In genomic region chr12:108605000-108605689, GRCh38 we compare ENCODE assay signal across 16 cellular contexts. TPM values are rescaled to one million over a fixed set of nuclear protein-coding genes. Genes with fewer than 3 reads are reported as not detected.
DNase-seq lines count a peak whose midpoint lies in the region; ATAC-seq, FAIRE-seq and TF ChIP-seq lines count a peak whose summit lies in the region.
"Had no signal": no experiment of that assay in that cellular context is flagged by ENCODE, and none has a peak within 500 bp of the region (broad histone marks: within the 10 kb centered on the region; RNA-seq: fewer than 3 reads in every experiment).

No MANE protein-coding gene starts in this region.

- POLR2A ChIA-PET in A549 (lab: Yijun Ruan, JAX) (no interaction called here), HCT116 (lab: Charles Lee) (no interaction called here)

- TF ChIP-seq CTCF in A549 (IDR thresholded peaks at IDR 0.05): no peak
- TF ChIP-seq CTCF in HCT116 (IDR thresholded peaks at IDR 0.05 in 2 of 3, conservative IDR thresholded peaks at IDR 0.05 in 1 of 3; ENCODE audit: borderline replicate concordance in 1 of 3, insufficient read depth in 1 of 3, low read depth in 2 of 3, low read length in 2 of 3): no peak
- TF ChIP-seq CTCF in foreskin keratinocyte (conservative IDR thresholded peaks at IDR 0.05): no peak
- no peak for TF ChIP-seq CTCF in MM.1S (IDR thresholded peaks at IDR 0.05; ENCODE audit: low read length)

- no peak for FAIRE-seq in A549 (lab: Jason Lieb, UNC)
- FAIRE-seq: G401.6, keratinocyte had no signal

- no peak overlapping the region for H3K4me3 ChIP-seq in A549
- H3K4me3 ChIP-seq in HCT116 (replicated peaks in 1 of 2; ENCODE audit: low read depth in 1 of 2, low read length in 2 of 2): no peak overlapping the region
- H3K4me3 ChIP-seq in MM.1S (ENCODE audit: low read length): no peak overlapping the region
- H3K4me3 ChIP-seq: BLaER1, dorsolateral prefrontal cortex, HAP-1, right lobe of liver had no signal

- no peaks in the 10 kb centered on the region for H3K9me3 Mint-ChIP-seq in activated T-helper 17 cell treated with anti-CD3 and anti-CD28 coated beads, Interleukin-2, amount 50 U/mL, for 72 hours

- BruUV-seq in HCT116 (replicated peaks; lab: Mats Ljungman, UMichigan): no TSS peak

- H3K79me2 ChIP-seq in HCT116 (ENCODE audit: insufficient read depth, low read length) (no peaks in the 10 kb centered on the region), MM.1S (ENCODE audit: low read length) (no peaks in the 10 kb centered on the region)

- H3K27ac ChIP-seq in A549 (no peak overlapping the region), HCT116 (ENCODE audit: low read depth, low read length) (no peak overlapping the region), foreskin keratinocyte (no peak overlapping the region), MM.1S (ENCODE audit: low read length) (no peak overlapping the region)
- H3K27ac ChIP-seq: BLaER1, dorsolateral prefrontal cortex, right lobe of liver had no signal

- H3K27me3 ChIP-seq in HCT116 (ENCODE audit: insufficient read depth, low read length) (no peaks in the 10 kb centered on the region), foreskin keratinocyte (peaks cover 3% of the 10 kb centered on the region), MM.1S (replicated peaks; ENCODE audit: insufficient read depth, low read length) (no peaks in the 10 kb centered on the region)
- H3K27me3 ChIP-seq: BLaER1, dorsolateral prefrontal cortex, right lobe of liver had no signal

- H3K9me2 ChIP-seq in HCT116 (ENCODE audit: insufficient read depth) (no peaks in the 10 kb centered on the region), MM.1S (replicated peaks; ENCODE audit: insufficient read depth, low read length) (no peaks in the 10 kb centered on the region)

- TF ChIP-seq RAD21 in A549 (conservative IDR thresholded peaks at IDR 0.05 in 1 of 2, IDR thresholded peaks at IDR 0.05 in 1 of 2): no peak
- no peak for TF ChIP-seq RAD21 in HCT116 (IDR thresholded peaks at IDR 0.05; ENCODE audit: low read depth)

- CTCF ChIA-PET in A549 (lab: Yijun Ruan, JAX) (interaction anchor here (1.7 to 20.7 kb wide), 3 partner anchors 9 to 38 kb away, joined by 5 to 533 read pairs (median 166); partner anchors contain the start of genes ISCU and SART3), HCT116 (lab: Charles Lee) (no interaction called here)

- H2AFZ ChIP-seq in HCT116 (ENCODE audit: low read depth, low read length, poor library complexity, severe bottlenecking): no peak overlapping the region
- no peak overlapping the region for H2AFZ ChIP-seq in MM.1S (ENCODE audit: low read length)

- 0 out of 2 replicates have a peak, but pooled peaks cover 4% of the 10 kb centered on the region for H3F3A ChIP-seq in MM.1S (ENCODE audit: insufficient read depth, low read length)

- no peak for TF ChIP-seq EP300 in A549 (IDR thresholded peaks at IDR 0.05)

- no peaks in the 10 kb centered on the region for H3K36me3 ChIP-seq in HCT116 (ENCODE audit: control insufficient read depth in 1 of 2, insufficient read depth in 2 of 2, low read length in 2 of 2)
- no peaks in the 10 kb centered on the region for H3K36me3 ChIP-seq in MM.1S (replicated peaks; ENCODE audit: insufficient read depth, low read length)
- H3K36me3 ChIP-seq: BLaER1, HAP-1, right lobe of liver had no signal

- no peak overlapping the region for H3K4me3 Mint-ChIP-seq in activated T-helper 17 cell treated with anti-CD3 and anti-CD28 coated beads, Interleukin-2, amount 50 U/mL, for 72 hours

- no peaks in the 10 kb centered on the region for H3K27me3 Mint-ChIP-seq in activated T-helper 17 cell treated with anti-CD3 and anti-CD28 coated beads, Interleukin-2, amount 50 U/mL, for 72 hours

- H3K9ac ChIP-seq in HCT116 (ENCODE audit: low read length) (no peak overlapping the region), MM.1S (ENCODE audit: low read length) (no peak overlapping the region)
- H3K9ac ChIP-seq: BLaER1 had no signal

- H3K9me3 ChIP-seq in A549 (no peaks in the 10 kb centered on the region), HCT116 (ENCODE audit: control insufficient read depth in 1 of 2, insufficient read depth in 1 of 2, low read depth in 1 of 2, low read length in 2 of 2) (no peaks in the 10 kb centered on the region), MM.1S (replicated peaks; ENCODE audit: insufficient read depth, low read length) (no peaks in the 10 kb centered on the region)
- H3K9me3 ChIP-seq: BLaER1, HAP-1, right lobe of liver had no signal

- RAD21 ChIA-PET in HCT116 (lab: Charles Lee; ENCODE audit: low non-redundant PET in 1 of 2, low total read pairs in 2 of 2, uncharacterized antibody in 2 of 2, unreplicated experiment in 2 of 2): no interaction called here

- DNase-seq in A549 (ENCODE audit: low read depth in 1 of 2, low spot score in 1 of 2): no peak
- no peak for DNase-seq in HCT116 (ENCODE audit: low read depth, low spot score)
- no peak for DNase-seq in foreskin keratinocyte
- no peak for DNase-seq in MM.1S
- no peak for DNase-seq in NCI-H2171 (lab: John Stamatoyannopoulos, UW)
- DNase-seq in T-helper 9 cell: no peak
- no peak for DNase-seq in NCI-H1092 treated with DMSO at 0.1 percent for 48 hours (lab: John Stamatoyannopoulos, UW)
- DNase-seq: dorsolateral prefrontal cortex, NCI-H2029, right lobe of liver, substantia nigra had no signal

- intact Hi-C loops in HCT116 (cut with micrococcal nuclease): no loop called here

- H3K4me2 ChIP-seq in A549 (no peak overlapping the region), HCT116 (ENCODE audit: low read length) (no peak overlapping the region), MM.1S (ENCODE audit: low read depth, low read length) (no peak overlapping the region)

- ATAC-seq in A549 (peak in 1 of 2 experiments; percentile 21; a peak in 1 of 6 replicates), HCT116 (peak; percentile 40; the same call in 1 of the 2 replicates), foreskin keratinocyte (peak; percentile 8)
- peak; percentile 19 for ATAC-seq in activated T-helper 17 cell treated with anti-CD3 and anti-CD28 coated beads, Interleukin-2, amount 50 U/mL, for 72 hours (replicated peaks)

- 43% methylated on average over 3 of the region's 3 CpGs for WGBS in A549 (ENCODE audit: missing lambda C conversion rate)

- TF ChIP-seq POLR2A in A549 (IDR thresholded peaks at IDR 0.05; ENCODE audit: low read length): no peak
- no peak for TF ChIP-seq POLR2A in HCT116 (IDR thresholded peaks at IDR 0.05; ENCODE audit: borderline replicate concordance, extremely low read depth, insufficient read depth, insufficient read length)

- H3K36me3 Mint-ChIP-seq in activated T-helper 17 cell treated with anti-CD3 and anti-CD28 coated beads, Interleukin-2, amount 50 U/mL, for 72 hours (ENCODE audit: low read depth): no peaks in the 10 kb centered on the region

- H4K20me1 ChIP-seq in HCT116 (ENCODE audit: insufficient read depth) (no peaks in the 10 kb centered on the region), MM.1S (ENCODE audit: insufficient read depth, low read length) (no peaks in the 10 kb centered on the region)
- H4K20me1 ChIP-seq: BLaER1 had no signal

- no peaks in the 10 kb centered on the region for H3K4me1 Mint-ChIP-seq in activated T-helper 17 cell treated with anti-CD3 and anti-CD28 coated beads, Interleukin-2, amount 50 U/mL, for 72 hours

- H3K27ac Mint-ChIP-seq in activated T-helper 17 cell treated with anti-CD3 and anti-CD28 coated beads, Interleukin-2, amount 50 U/mL, for 72 hours: peak overlapping the region; percentile 61

- no peaks in the 10 kb centered on the region for H3K4me1 ChIP-seq in A549
- H3K4me1 ChIP-seq in HCT116 (ENCODE audit: control insufficient read depth in 1 of 2, insufficient read depth in 2 of 2, low read length in 2 of 2): peaks cover 0 to 7% of the 10 kb centered on the region in 2 experiments; a peak in 1 of 4 replicates
- H3K4me1 ChIP-seq in foreskin keratinocyte: no peaks in the 10 kb centered on the region
- H3K4me1 ChIP-seq in MM.1S (ENCODE audit: low read length): no peaks in the 10 kb centered on the region
- H3K4me1 ChIP-seq: HAP-1, right lobe of liver had no signal

RNA-seq across cellular contexts. Expression of gene TMEM119, which starts 7.3 kb away (rescaled TPM):
- polyA plus RNA-seq in A549 (2011; rRNA removed) (not detected in 2 replicates), A549 (2017; fragmentation: RNase III; extraction: RNeasy Plus Mini Kit Qiagen cat#74134 plus additional on column Dnase treatment) (not detected in 3 replicates), foreskin keratinocyte (0.04 TPM in 1 of 2 replicates, not detected in the other)
- not detected in 2 replicates for polyA plus RNA-seq in A549 (2012; cell fraction: cytosol; rRNA removed)
- polyA plus RNA-seq in A549 (2012; cell fraction: nucleus; rRNA removed): not detected in 2 replicates
- not detected in 2 replicates for polyA minus RNA-seq in A549 (2011; rRNA and poly(A)+ RNA removed)
- total RNA-seq in HCT116 (2021; ENCODE audit: unreplicated experiment) (not detected), foreskin keratinocyte (not detected in 2 replicates)
- not detected in 2 replicates for polyA plus RNA-seq in HCT116 (2012)
- total RNA-seq in activated T-helper 17 cell treated with anti-CD3 and anti-CD28 coated beads, Interleukin-2, amount 50 U/mL, for 72 hours: under 1 TPM; 0.24 to 0.71 TPM
- polyA plus RNA-seq: keratinocyte had no signal

RNA-seq across cellular contexts. Expression of gene SELPLG, which starts 28.5 kb away (rescaled TPM):
- polyA plus RNA-seq in A549 (2011; rRNA removed) (0.17 and 0.24 TPM in 2 replicates), A549 (2017; fragmentation: RNase III; extraction: RNeasy Plus Mini Kit Qiagen cat#74134 plus additional on column Dnase treatment) (0.43 to 0.67 TPM (median 0.65 TPM) in 3 replicates), foreskin keratinocyte (0.47 and 0.52 TPM in 2 replicates)
- 0.30 and 0.49 TPM in 2 replicates for polyA plus RNA-seq in A549 (2012; cell fraction: cytosol; rRNA removed)
- polyA plus RNA-seq in A549 (2012; cell fraction: nucleus; rRNA removed): 1.2 and 1.3 TPM in 2 replicates
- polyA minus RNA-seq in A549 (2011; rRNA and poly(A)+ RNA removed): 0.19 TPM in 1 of 2 replicates, not detected in the other
- total RNA-seq in HCT116 (2021; ENCODE audit: unreplicated experiment) (1.2 TPM), foreskin keratinocyte (0.25 and 0.34 TPM in 2 replicates)
- 0.16 and 0.26 TPM in 2 replicates for polyA plus RNA-seq in HCT116 (2012)
- 10 to 100 TPM; 79.7 to 89.1 TPM for total RNA-seq in activated T-helper 17 cell treated with anti-CD3 and anti-CD28 coated beads, Interleukin-2, amount 50 U/mL, for 72 hours

RNA-seq across cellular contexts. Expression of gene ISCU, which starts 42.7 kb away (rescaled TPM):
- polyA plus RNA-seq in A549 (2011; rRNA removed): 174 and 177 TPM in 2 replicates
- 81.6 and 86.3 TPM in 2 replicates for polyA plus RNA-seq in A549 (2012; cell fraction: cytosol; rRNA removed)
- polyA plus RNA-seq in A549 (2012; cell fraction: nucleus; rRNA removed): 33.9 and 64.2 TPM in 2 replicates
- 97.1 to 101 TPM (median 97.5 TPM) in 3 replicates for polyA plus RNA-seq in A549 (2017; fragmentation: RNase III; extraction: RNeasy Plus Mini Kit Qiagen cat#74134 plus additional on column Dnase treatment)
- 42.4 and 60.2 TPM in 2 replicates for polyA minus RNA-seq in A549 (2011; rRNA and poly(A)+ RNA removed)
- total RNA-seq in HCT116 (2021; ENCODE audit: unreplicated experiment): 89.6 TPM
- polyA plus RNA-seq in HCT116 (2012): 71.6 and 78.4 TPM in 2 replicates
- 10 to 100 TPM; 93.3 to 98.7 TPM for total RNA-seq in activated T-helper 17 cell treated with anti-CD3 and anti-CD28 coated beads, Interleukin-2, amount 50 U/mL, for 72 hours
- total RNA-seq in foreskin keratinocyte: 90.7 and 93.3 TPM in 2 replicates
- 105 and 115 TPM in 2 replicates for polyA plus RNA-seq in foreskin keratinocyte

RNA-seq across cellular contexts. Expression of gene SART3, which starts 44.2 kb away (rescaled TPM):
- polyA plus RNA-seq in A549 (2011; rRNA removed) (51.8 and 52.7 TPM in 2 replicates), A549 (2017; fragmentation: RNase III; extraction: RNeasy Plus Mini Kit Qiagen cat#74134 plus additional on column Dnase treatment) (77.2 to 83.2 TPM (median 81.5 TPM) in 3 replicates), foreskin keratinocyte (15.2 and 18.8 TPM in 2 replicates)
- 27.4 and 33.8 TPM in 2 replicates for polyA plus RNA-seq in A549 (2012; cell fraction: cytosol; rRNA removed)
- 33.0 and 47.5 TPM in 2 replicates for polyA plus RNA-seq in A549 (2012; cell fraction: nucleus; rRNA removed)
- 53.1 and 59.4 TPM in 2 replicates for polyA minus RNA-seq in A549 (2011; rRNA and poly(A)+ RNA removed)
- total RNA-seq in HCT116 (2021; ENCODE audit: unreplicated experiment) (76.1 TPM), foreskin keratinocyte (50.0 and 54.9 TPM in 2 replicates)
- 44.1 and 48.3 TPM in 2 replicates for polyA plus RNA-seq in HCT116 (2012)
- 10 to 100 TPM; 85.0 to 98.6 TPM for total RNA-seq in activated T-helper 17 cell treated with anti-CD3 and anti-CD28 coated beads, Interleukin-2, amount 50 U/mL, for 72 hours

Comparison
In these comparisons a context has a peak if more than half of its experiments do, and no peak if none do; other contexts are left out.
1. RNA of gene SELPLG, which starts 28.5 kb away (total RNA-seq): 79.7 to 89.1 TPM in activated T-helper 17 cell treated with anti-CD3 and anti-CD28 coated beads, Interleukin-2, amount 50 U/mL, for 72 hours; 1.2 TPM in HCT116 (single experiment) and 0.25 to 0.34 TPM in foreskin keratinocyte; every median in the first group is over 10 times any median in the second.